In genomic region chr21:45875881-45876280, GRCh38 we compare ENCODE assay signal across 17 cellular contexts.
DNase-seq lines count a peak whose midpoint lies in the region; ATAC-seq, FAIRE-seq and TF ChIP-seq lines count a peak whose summit lies in the region.
"Had no signal": no experiment of that assay in that cellular context is flagged by ENCODE, and none has a peak within 500 bp of the region (broad histone marks: within the 10 kb centered on the region; RNA-seq: fewer than 3 reads in every experiment).

No MANE protein-coding gene starts in this region.

- peaks cover 52% of the 10 kb centered on the region for H3K4me1 Mint-ChIP-seq in nephron

- no peaks in the 10 kb centered on the region for H3K36me3 ChIP-seq in left ventricle myocardium inferior
- H3K36me3 ChIP-seq in bronchial epithelial cell (ENCODE audit: control insufficient read depth, insufficient read depth, low read length): no peaks in the 10 kb centered on the region
- H3K36me3 ChIP-seq in aorta (ENCODE audit: control insufficient read depth in 1 of 2, insufficient read depth in 2 of 2, low read length in 1 of 2): no peaks in the 10 kb centered on the region
- H3K36me3 ChIP-seq: gastrocnemius medialis, uterus had no signal

- H3K27ac ChIP-seq in left ventricle myocardium inferior (replicated peaks): no peak overlapping the region
- H3K27ac ChIP-seq in aorta (ENCODE audit: low read depth in 1 of 2, low read length in 2 of 2): no peak overlapping the region
- H3K27ac ChIP-seq: C4-2B, gastrocnemius medialis had no signal

- 95 to 96% methylated on average over 12 of the region's 12 CpGs for WGBS in aorta, 2 donors

- FAIRE-seq in bronchial epithelial cell (lab: Jason Lieb, UNC): peak; percentile 40
- FAIRE-seq: GM19239 had no signal

- H3K9me3 Mint-ChIP-seq in nephron: no peaks in the 10 kb centered on the region

- H3K27ac Mint-ChIP-seq in nephron: peak overlapping the region in 2 of 3 experiments; percentile 20 to 32
- H3K27ac Mint-ChIP-seq: activated CD4-positive, alpha-beta T cell treated with anti-CD3 and anti-CD28 coated beads for 36 hours had no signal

- peaks cover 40% of the 10 kb centered on the region for H3K27me3 Mint-ChIP-seq in nephron (ENCODE audit: low read depth)
- H3K27me3 Mint-ChIP-seq: activated CD4-positive, alpha-beta T cell treated with anti-CD3 and anti-CD28 coated beads for 36 hours had no signal

- TF ChIP-seq CTCF in left ventricle myocardium inferior (IDR thresholded peaks at IDR 0.05; ENCODE audit: borderline replicate concordance) (no peak), bronchial epithelial cell (IDR thresholded peaks at IDR 0.05; ENCODE audit: insufficient read depth, low read length, severe bottlenecking) (no peak), nephron (IDR thresholded peaks at IDR 0.05; ENCODE audit: unreplicated experiment in 3 of 3) (no peak)

- H3K36me3 Mint-ChIP-seq in nephron (ENCODE audit: low read depth): no peaks in the 10 kb centered on the region

- no peak for ATAC-seq in left cardiac atrium
- no peak for ATAC-seq in aorta (ENCODE audit: low FRiP score)
- no peak for ATAC-seq in GM19452 (IDR thresholded peaks at IDR 0.05; ENCODE audit: unreplicated experiment)

- H3K4me3 Mint-ChIP-seq in nephron: no peak overlapping the region
- H3K4me3 Mint-ChIP-seq: activated CD4-positive, alpha-beta T cell treated with anti-CD3 and anti-CD28 coated beads for 36 hours had no signal

- H3K4me1 ChIP-seq in left ventricle myocardium inferior: peaks cover 15% of the 10 kb centered on the region
- no peaks in the 10 kb centered on the region for H3K4me1 ChIP-seq in aorta (ENCODE audit: control insufficient read depth in 1 of 2, insufficient read depth in 2 of 2, low read length in 2 of 2)
- H3K4me1 ChIP-seq: gastrocnemius medialis had no signal

- peak; percentile 12 for DNase-seq in left cardiac atrium
- DNase-seq in left ventricle myocardium inferior: no peak
- DNase-seq in bronchial epithelial cell (ENCODE audit: low read depth): no peak
- DNase-seq in aorta: peak; percentile 33 to 68
- DNase-seq in activated naive CD4-positive, alpha-beta T cell treated with Interleukin-2 at 50 U/mL for 16 hours: no peak
- DNase-seq in NCI-H128 (lab: John Stamatoyannopoulos, UW; ENCODE audit: unreplicated experiment): no peak
- DNase-seq: activated CD4-positive, alpha-beta T cell treated with anti-CD3 and anti-CD28 coated beads for 36 hours; central memory CD4-positive, alpha-beta T cell; DMS 273 treated with DMSO at 0.1 percent for 48 hours; NCI-H1436; SW 1271 had no signal

- H3K4me3 ChIP-seq in left ventricle myocardium inferior (no peak overlapping the region), bronchial epithelial cell (ENCODE audit: low read depth, low read length) (no peak overlapping the region), aorta (ENCODE audit: low read length in 2 of 2) (no peak overlapping the region)
- H3K4me3 ChIP-seq: gastrocnemius medialis, uterus had no signal

- H3K9me3 ChIP-seq in left ventricle myocardium inferior (replicated peaks) (no peaks in the 10 kb centered on the region), aorta (ENCODE audit: control insufficient read depth, low read length) (no peaks in the 10 kb centered on the region)
- H3K9me3 ChIP-seq: gastrocnemius medialis, uterus had no signal

- H3K27me3 ChIP-seq in left ventricle myocardium inferior (ENCODE audit: low read depth): peaks cover 56% of the 10 kb centered on the region
- no peaks in the 10 kb centered on the region for H3K27me3 ChIP-seq in bronchial epithelial cell (ENCODE audit: control insufficient read depth, insufficient read depth, low read length)
- H3K27me3 ChIP-seq in aorta (ENCODE audit: control insufficient read depth in 1 of 2, insufficient read depth in 2 of 2, low read length in 1 of 2): no peaks in the 10 kb centered on the region
- H3K27me3 ChIP-seq: uterus had no signal

- intact Hi-C loops in left cardiac atrium (cut with DNase I): no loop called here
- intact Hi-C loops in left ventricle myocardium inferior (cut with micrococcal nuclease): no loop called here
- intact Hi-C loops in aorta (cut with DNase I): no loop called here

Comparison
In these comparisons a context has a peak if more than half of its experiments do, and no peak if none do; other contexts are left out.
1. DNase-seq: peak in left cardiac atrium (single experiment) and aorta (2 of 2); none in left ventricle myocardium inferior (single experiment), bronchial epithelial cell (single experiment), activated naive CD4-positive, alpha-beta T cell treated with Interleukin-2 at 50 U/mL for 16 hours (single experiment) and NCI-H128 (single experiment).